Comparison of ENCODE assay signal across 19 cellular contexts in genomic region chr4:24690436-24690835, GRCh38.
A peak's percentile ranks its signal among the peaks of the same experiment; 100 is the strongest.
DNase-seq lines count a peak whose midpoint lies in the region; ATAC-seq and TF ChIP-seq lines count a peak whose summit lies in the region.
"Had no signal": no experiment of that assay in that cellular context is flagged by ENCODE, and none has a peak within 500 bp of the region (broad histone marks: within the 10 kb centered on the region; RNA-seq: fewer than 3 reads in every experiment).

No MANE protein-coding gene starts in this region.

- TF ChIP-seq POLR2A in IMR-90 (IDR thresholded peaks at IDR 0.05; ENCODE audit: low read depth, low read length) = no peak

- no peak overlapping the region for H4K91ac ChIP-seq in IMR-90 (ENCODE audit: insufficient read depth, low read depth, low read length)

- dilution Hi-C loops in IMR-90 (cut with HindIII; ENCODE audit: low sequenced_read_pairs, unreplicated experiment) = no loop called here

- no peak overlapping the region for H3K4me2 ChIP-seq in IMR-90 (ENCODE audit: low read depth, low read length)

- H2AK9ac ChIP-seq in IMR-90 (replicated peaks; ENCODE audit: low read depth, low read length, poor library complexity) = no peak overlapping the region

- ATAC-seq in IMR-90 (ENCODE audit: low read depth) = peak; percentile 72

- H2AK5ac ChIP-seq in IMR-90 (ENCODE audit: low read depth, low read length) = no peak overlapping the region

- DNase-seq in AG08396 (ENCODE audit: low spot score) (peak; percentile 22), IMR-90 (peak; percentile 11), epithelial cell of esophagus (ENCODE audit: low read depth) (peak; percentile 35), iris pigment epithelial cell (ENCODE audit: low read depth) (peak; percentile 12), GF-D8 (lab: John Stamatoyannopoulos, UW) (no peak), GM20000 (ENCODE audit: low spot score) (no peak), T-helper 2 cell (no peak)
- no peak for DNase-seq in stimulated activated CD4-positive, alpha-beta T cell treated with anti-CD3 and anti-CD28 coated beads, Interleukin-12 subunit alpha, Interleukin-12 subunit beta, amount 100 ng/mL, for 4 hours
- DNase-seq: ACHN; activated CD4-positive, alpha-beta T cell treated with anti-CD3 and anti-CD28 coated beads, Interleukin-2, amount 10 ng/mL, durations not matched to agents 24 days and 14 days; activated CD8-positive, alpha-beta memory T cell treated with anti-CD3 and anti-CD28 coated beads, Interleukin-2, amount 50 U/mL, for 48 hours; activated gamma-delta T cell treated with Interleukin-2 at 50 U/mL for 16 hours; anterior cingulate cortex; hypothalamus; NCI-H1092; NCI-H2081; NCI-H526; retina; uterus had no signal

- POLR2A ChIA-PET in IMR-90 (lab: Charles Lee; ENCODE audit: unreplicated experiment) = interaction anchor here (0.5 kb wide), 1 partner anchor 168 kb away, joined by 5 read pairs; no protein-coding TSS in a partner anchor

- no peak overlapping the region for H3K9ac ChIP-seq in IMR-90 (ENCODE audit: low read depth, low read length)

- peaks cover 4% of the 10 kb centered on the region for H3K27me3 ChIP-seq in IMR-90 (ENCODE audit: control insufficient read depth, insufficient read depth, low read length)
- H3K27me3 ChIP-seq: uterus had no signal

- in situ Hi-C loops in IMR-90 (cut with MboI; ENCODE audit: low sequenced_read_pairs) = loop anchor here (25.0 kb wide), 1 partner anchor 203 kb away; no protein-coding TSS in a partner anchor

- no peak overlapping the region for H2BK120ac ChIP-seq in IMR-90 (ENCODE audit: low read depth, low read length)

- no peak overlapping the region for H4K5ac ChIP-seq in IMR-90 (ENCODE audit: low read depth, low read length)

- H4K8ac ChIP-seq in IMR-90 (ENCODE audit: low read depth in 2 of 2, low read length in 2 of 2) = no peak overlapping the region

- peaks cover 3% of the 10 kb centered on the region; the same call in 1 of the 2 replicates for H3K4me1 ChIP-seq in IMR-90 (ENCODE audit: control insufficient read depth, insufficient read depth, low read length)
- H3K4me1 ChIP-seq: uterus had no signal

- no CpG with 5 or more reads among the region's 2 CpGs for WGBS in IMR-90 (ENCODE audit: extremely low coverage in 2 of 2, insufficient read length in 1 of 2), 2 experiments

- CTCF ChIA-PET in IMR-90 (lab: Yijun Ruan, JAX) = no interaction called here

- no peak overlapping the region for H3K56ac ChIP-seq in IMR-90 (ENCODE audit: extremely low read depth, insufficient read depth, low read length)

- H3K23ac ChIP-seq in IMR-90 (ENCODE audit: low read depth, low read length) = no peak overlapping the region

- H3K27ac ChIP-seq in IMR-90 (ENCODE audit: insufficient read depth, low read length) = no peak overlapping the region
- H3K27ac ChIP-seq: uterus had no signal

- H3K79me1 ChIP-seq in IMR-90 (ENCODE audit: low read depth in 1 of 2, low read length in 2 of 2) = no peaks in the 10 kb centered on the region

- H3K9me1 ChIP-seq in IMR-90 (ENCODE audit: insufficient read depth, low read length) = no peaks in the 10 kb centered on the region

- H3K18ac ChIP-seq in IMR-90 (ENCODE audit: low read depth, low read length) = no peak overlapping the region; the same call in 1 of the 2 replicates

- no peak overlapping the region for H3K4ac ChIP-seq in IMR-90 (ENCODE audit: low read depth, low read length)

- H3K4me3 ChIP-seq in IMR-90 (ENCODE audit: insufficient read depth, low read depth, low read length) = no peak overlapping the region
- no peak overlapping the region for H3K4me3 ChIP-seq in epithelial cell of esophagus (ENCODE audit: low read length)
- H3K4me3 ChIP-seq: uterus had no signal

- H4K20me1 ChIP-seq in IMR-90 (ENCODE audit: insufficient read depth, low read length) = no peaks in the 10 kb centered on the region

- H2BK5ac ChIP-seq in IMR-90 (ENCODE audit: low read depth, low read length, poor library complexity, severe bottlenecking) = no peak overlapping the region

- no peaks in the 10 kb centered on the region for H3K36me3 ChIP-seq in IMR-90 (ENCODE audit: control insufficient read depth, insufficient read depth, low read length)
- H3K36me3 ChIP-seq: uterus had no signal

- H3K14ac ChIP-seq in IMR-90 (replicated peaks; ENCODE audit: low read depth, low read length) = no peak overlapping the region

- BruUV-seq in IMR-90 (replicated peaks; lab: Mats Ljungman, UMichigan) = no TSS peak

- intact Hi-C loops in IMR-90 (cut with micrococcal nuclease) = no loop called here

- H2AFZ ChIP-seq in IMR-90 (replicated peaks; ENCODE audit: low read length, poor library complexity) = no peak overlapping the region

- peaks cover 2% of the 10 kb centered on the region; the same call in 1 of the 2 replicates for H3K9me3 ChIP-seq in IMR-90 (ENCODE audit: control insufficient read depth, insufficient read depth, low read length)
- H3K9me3 ChIP-seq: uterus had no signal

- no peak overlapping the region for H2BK20ac ChIP-seq in IMR-90 (ENCODE audit: low read depth, low read length)

- no peak for TF ChIP-seq RAD21 in IMR-90 (IDR thresholded peaks at IDR 0.05; ENCODE audit: low read length)

- TF ChIP-seq CTCF in IMR-90 (conservative IDR thresholded peaks at IDR 0.05; ENCODE audit: low read depth, low read length) = no peak
- no peak for TF ChIP-seq CTCF in epithelial cell of esophagus (IDR thresholded peaks at IDR 0.05; ENCODE audit: insufficient read depth, low read depth, low read length, missing control alignments)
- no peak for TF ChIP-seq CTCF in GM20000 (IDR thresholded peaks at IDR 0.05; ENCODE audit: extremely low read depth, missing control alignments)

- H2BK15ac ChIP-seq in IMR-90 (ENCODE audit: low read depth, low read length) = no peak overlapping the region

TF ChIP-seq in IMR-90, 13 proteins besides CTCF, POLR2A, EP300 and RAD21:
- TF ChIP-seq FOS (IDR thresholded peaks at IDR 0.05; ENCODE audit: low read depth, low read length) = no peak
- peak; percentile 59; the same call in 1 of the 2 replicates for TF ChIP-seq CEBPB (IDR thresholded peaks at IDR 0.05; ENCODE audit: low read depth, low read length)
- TF ChIP-seq SMC3 (IDR thresholded peaks at IDR 0.05; ENCODE audit: low read depth, low read length) = no peak
- TF ChIP-seq MAFK (IDR thresholded peaks at IDR 0.05; ENCODE audit: low read depth, low read length) = no peak

Comparison
In these comparisons a context has a peak if more than half of its experiments do, and no peak if none do; other contexts are left out.
1. DNase-seq: peak in AG08396 (single experiment), IMR-90 (single experiment), epithelial cell of esophagus (single experiment) and iris pigment epithelial cell (single experiment); none in GF-D8 (single experiment), GM20000 (single experiment), stimulated activated CD4-positive, alpha-beta T cell treated with anti-CD3 and anti-CD28 coated beads, Interleukin-12 subunit alpha, Interleukin-12 subunit beta, amount 100 ng/mL, for 4 hours (single experiment) and T-helper 2 cell (0 of 5).